Comparison of ENCODE assay signal across 8 cellular contexts in genomic region chr19:1566392-1567115, GRCh38. TPM values are rescaled to one million over a fixed set of nuclear protein-coding genes. Genes with fewer than 3 reads are reported as not detected.
DNase-seq lines count a peak whose midpoint lies in the region; ATAC-seq and TF ChIP-seq lines count a peak whose summit lies in the region.

No MANE protein-coding gene starts in this region.

- ATAC-seq in central memory CD8-positive, alpha-beta T cell (replicated peaks; ENCODE audit: extremely low read depth, poor library complexity, severe bottlenecking), result no peak
- no peak for ATAC-seq in HG03460 (IDR thresholded peaks at IDR 0.05; ENCODE audit: unreplicated experiment)

- H3K36me3 ChIP-seq in spleen, result no peaks in the 10 kb centered on the region

- TF ChIP-seq CTCF in spleen (IDR thresholded peaks at IDR 0.05 in 8 of 11, conservative IDR thresholded peaks at IDR 0.05 in 3 of 11), result no peak

- H3K27me3 ChIP-seq in spleen (replicated peaks in 1 of 7), result peaks cover 0 to 34% (median 10%) of the 10 kb centered on the region in 7 donors

- H3K9me3 ChIP-seq in spleen, result no peaks in the 10 kb centered on the region

- H3K27me3 Mint-ChIP-seq in central memory CD8-positive, alpha-beta T cell, result peaks cover 16% of the 10 kb centered on the region
- peaks cover 13% of the 10 kb centered on the region for H3K27me3 Mint-ChIP-seq in activated naive CD8-positive, alpha-beta T cell treated with anti-CD3 and anti-CD28 coated beads for 36 hours

- DNase-seq in DMS79 treated with DMSO at 0.1 percent for 48 hours (lab: John Stamatoyannopoulos, UW) (peak; percentile 69), NCI-H2196 treated with DMSO at 0.1 percent for 48 hours (lab: John Stamatoyannopoulos, UW; ENCODE audit: unreplicated experiment) (peak; percentile 30), islet precursor cell (peak; percentile 89), spleen (no peak)
- DNase-seq in central memory CD8-positive, alpha-beta T cell (ENCODE audit: low spot score in 2 of 2), result no peak
- no peak for DNase-seq in activated naive CD8-positive, alpha-beta T cell treated with anti-CD3 and anti-CD28 coated beads for 36 hours
- no peak for DNase-seq in central memory CD4-positive, alpha-beta T cell

- peaks cover 12% of the 10 kb centered on the region for H3K4me1 Mint-ChIP-seq in central memory CD8-positive, alpha-beta T cell
- no peaks in the 10 kb centered on the region for H3K4me1 Mint-ChIP-seq in activated naive CD8-positive, alpha-beta T cell treated with anti-CD3 and anti-CD28 coated beads for 36 hours

- H3K4me1 ChIP-seq in spleen, result peaks cover 0 to 28% (median 19%) of the 10 kb centered on the region in 6 donors

- H3K9me3 Mint-ChIP-seq in central memory CD8-positive, alpha-beta T cell, result no peaks in the 10 kb centered on the region
- H3K9me3 Mint-ChIP-seq in activated naive CD8-positive, alpha-beta T cell treated with anti-CD3 and anti-CD28 coated beads for 36 hours, result no peaks in the 10 kb centered on the region

- no peak overlapping the region for H3K27ac Mint-ChIP-seq in central memory CD8-positive, alpha-beta T cell (ENCODE audit: low read depth)
- H3K27ac Mint-ChIP-seq in activated naive CD8-positive, alpha-beta T cell treated with anti-CD3 and anti-CD28 coated beads for 36 hours, result no peak overlapping the region

- H3K27ac ChIP-seq in spleen, result peak overlapping the region in 6 of 8 donors; percentile 38 to 75 (median 62)

- peak in 1 of 3 donors; percentile 23 for TF ChIP-seq POLR2A in spleen (IDR thresholded peaks at IDR 0.05)

- intact Hi-C loops in spleen (cut with DNase I; ENCODE audit: low total_unique reads), result no loop called here

- H3K4me3 ChIP-seq in spleen, result peak overlapping the region; percentile 3 to 75 (median 44)

- 24 to 51% (median 38%) methylated on average over 22 to 42 of the region's 42 CpGs for WGBS in spleen, 5 donors

- peak overlapping the region; percentile 31 for H3K4me3 Mint-ChIP-seq in central memory CD8-positive, alpha-beta T cell
- no peak overlapping the region for H3K4me3 Mint-ChIP-seq in activated naive CD8-positive, alpha-beta T cell treated with anti-CD3 and anti-CD28 coated beads for 36 hours

- peaks cover 9% of the 10 kb centered on the region for H3K36me3 Mint-ChIP-seq in central memory CD8-positive, alpha-beta T cell (ENCODE audit: insufficient read depth)
- no peaks in the 10 kb centered on the region for H3K36me3 Mint-ChIP-seq in activated naive CD8-positive, alpha-beta T cell treated with anti-CD3 and anti-CD28 coated beads for 36 hours

RNA-seq across cellular contexts. Expression of gene MEX3D, which starts 1.6 kb away (rescaled TPM):
- 10 to 100 TPM in 1 of 7 donors, 1 to 10 TPM in 6; 5.4 to 11.7 (median 6.7) TPM for total RNA-seq in spleen
- polyA plus RNA-seq in spleen, result 1 to 10 TPM in 2 of 3 donors, under 1 TPM in 1; 0.87 to 2.7 (median 2.0) TPM
- 1 to 10 TPM; 6.1 to 6.5 TPM for total RNA-seq in activated naive CD8-positive, alpha-beta T cell treated with anti-CD3 and anti-CD28 coated beads for 36 hours

RNA-seq across cellular contexts. Expression of gene MBD3, which starts 26.1 kb away (rescaled TPM):
- total RNA-seq in spleen, result 10 to 100 TPM; 57.4 to 80.9 (median 74.3) TPM
- 100 to 1,000 TPM in 1 of 3 donors, 10 to 100 TPM in 2; 62.2 to 177 (median 89.3) TPM for polyA plus RNA-seq in spleen
- total RNA-seq in activated naive CD8-positive, alpha-beta T cell treated with anti-CD3 and anti-CD28 coated beads for 36 hours, result 100 to 1,000 TPM; 111 to 117 TPM

RNA-seq across cellular contexts. Expression of gene UQCR11, which starts 38.7 kb away (rescaled TPM):
- total RNA-seq in spleen, result 100 to 1,000 TPM in 4 of 7 donors, 10 to 100 TPM in 3; 40.9 to 165 (median 129) TPM
- 100 to 1,000 TPM in 2 of 3 donors, 10 to 100 TPM in 1; 93.4 to 153 (median 145) TPM for polyA plus RNA-seq in spleen
- 100 to 1,000 TPM; 229 to 244 TPM for total RNA-seq in activated naive CD8-positive, alpha-beta T cell treated with anti-CD3 and anti-CD28 coated beads for 36 hours

RNA-seq across cellular contexts. Expression of gene PLK5, which starts 42.7 kb away (rescaled TPM):
- total RNA-seq in spleen, result not detected
- polyA plus RNA-seq in spleen, result under 1 TPM; 0.04 to 0.06 (median 0.06) TPM
- not detected for total RNA-seq in activated naive CD8-positive, alpha-beta T cell treated with anti-CD3 and anti-CD28 coated beads for 36 hours

RNA-seq across cellular contexts. Expression of gene ADAMTSL5, which starts 53.7 kb away (rescaled TPM):
- 1 to 10 TPM in 4 of 7 donors, under 1 TPM in 3; 0.26 to 2.0 (median 1.3) TPM for total RNA-seq in spleen
- polyA plus RNA-seq in spleen, result under 1 TPM; 0.13 to 0.42 (median 0.27) TPM
- 1 to 10 TPM; 1.1 to 1.5 TPM for total RNA-seq in activated naive CD8-positive, alpha-beta T cell treated with anti-CD3 and anti-CD28 coated beads for 36 hours

Comparison
In these comparisons a context has a peak if more than half of its experiments do, and no peak if none do; other contexts are left out.
1. DNase-seq: peak in DMS79 treated with DMSO at 0.1 percent for 48 hours (single experiment), NCI-H2196 treated with DMSO at 0.1 percent for 48 hours (single experiment) and islet precursor cell (single experiment); none in central memory CD8-positive, alpha-beta T cell (0 of 2), spleen (single experiment), activated naive CD8-positive, alpha-beta T cell treated with anti-CD3 and anti-CD28 coated beads for 36 hours (single experiment) and central memory CD4-positive, alpha-beta T cell (single experiment).